In genomic region chr7:24737281-24737680, GRCh38 we compare ENCODE assay signal across 23 cellular contexts.
"Had no signal": no experiment of that assay in that cellular context is flagged by ENCODE, and none has a peak within 500 bp of the region (broad histone marks: within the 10 kb centered on the region; RNA-seq: fewer than 3 reads in every experiment).

No MANE protein-coding gene starts in this region.

- H3K36me3 Mint-ChIP-seq: activated naive CD4-positive, alpha-beta T cell treated with anti-CD3 and anti-CD28 coated beads, Interleukin-2, amount 50 U/mL, for 24 hours had no signal

- H3K27ac ChIP-seq: coronary artery, epithelial cell of prostate, neutrophil, pancreas, psoas muscle, tibial nerve had no signal

- H3K4me3 Mint-ChIP-seq: activated CD8-positive, alpha-beta T cell treated with anti-CD3 and anti-CD28 coated beads, Interleukin-2, amount 10 ng/mL, durations not matched to agents 7 days and 5 days; activated naive CD4-positive, alpha-beta T cell treated with anti-CD3 and anti-CD28 coated beads, Interleukin-2, amount 50 U/mL, for 24 hours; central memory CD8-positive, alpha-beta T cell; endodermal cell; nephron; stimulated activated naive CD8-positive, alpha-beta T cell treated with anti-CD3 and anti-CD28 coated beads, Interleukin-15, Interleukin-2, amounts not matched to agents 100 ng/mL and 50 ng/mL, for 24 hours had no signal

- H3K27ac Mint-ChIP-seq: activated CD8-positive, alpha-beta T cell treated with anti-CD3 and anti-CD28 coated beads, Interleukin-2, amount 10 ng/mL, durations not matched to agents 7 days and 5 days; activated naive CD4-positive, alpha-beta T cell treated with anti-CD3 and anti-CD28 coated beads, Interleukin-2, amount 50 U/mL, for 24 hours; endodermal cell; stimulated activated naive CD8-positive, alpha-beta T cell treated with anti-CD3 and anti-CD28 coated beads, Interleukin-15, Interleukin-2, amounts not matched to agents 100 ng/mL and 50 ng/mL, for 24 hours had no signal

- H3K9me3 Mint-ChIP-seq: central memory CD8-positive, alpha-beta T cell had no signal

- H3K4me1 Mint-ChIP-seq: activated naive CD4-positive, alpha-beta T cell treated with anti-CD3 and anti-CD28 coated beads, Interleukin-2, amount 50 U/mL, for 24 hours; central memory CD8-positive, alpha-beta T cell had no signal

- ATAC-seq: activated CD8-positive, alpha-beta T cell treated with anti-CD3 and anti-CD28 coated beads, Interleukin-2, amount 10 ng/mL, durations not matched to agents 7 days and 5 days; left ventricle myocardium superior; pancreas; psoas muscle; right cardiac atrium had no signal

- H3K27me3 ChIP-seq: neutrophil, pancreas, tibial nerve had no signal

- H3K4me1 ChIP-seq: pancreas had no signal

- DNase-seq: activated CD4-positive, alpha-beta T cell treated with anti-CD3 and anti-CD28 coated beads for 1 hour; activated CD4-positive, alpha-beta T cell treated with anti-CD3 and anti-CD28 coated beads, Interleukin-2, amount 50 U/mL, for 1 hour; activated CD8-positive, alpha-beta T cell treated with anti-CD3 and anti-CD28 coated beads, Interleukin-2, amount 10 ng/mL, durations not matched to agents 7 days and 5 days; activated gamma-delta T cell treated with Interleukin-2 at 50 U/mL for 16 hours; activated T-cell treated with anti-CD3 and anti-CD28 coated beads, Interleukin-2, amount 50 U/mL, for 1 hour; anterior cingulate cortex; endodermal cell; foreskin melanocyte; hippocampal formation; left ventricle myocardium superior; pancreas; psoas muscle; right cardiac atrium; stimulated activated CD4-positive, alpha-beta T cell treated with anti-CD3 and anti-CD28 coated beads, Interleukin-1b, Interleukin-23, amount 100 ng/mL, for 48 hours; T-helper 9 cell had no signal

- H3K9me3 ChIP-seq: neutrophil, pancreas had no signal

- H3K4me3 ChIP-seq: coronary artery, pancreas, psoas muscle, tibial nerve had no signal

- H3K36me3 ChIP-seq: neutrophil, pancreas, tibial nerve had no signal
